In the genomic region with DNA sequence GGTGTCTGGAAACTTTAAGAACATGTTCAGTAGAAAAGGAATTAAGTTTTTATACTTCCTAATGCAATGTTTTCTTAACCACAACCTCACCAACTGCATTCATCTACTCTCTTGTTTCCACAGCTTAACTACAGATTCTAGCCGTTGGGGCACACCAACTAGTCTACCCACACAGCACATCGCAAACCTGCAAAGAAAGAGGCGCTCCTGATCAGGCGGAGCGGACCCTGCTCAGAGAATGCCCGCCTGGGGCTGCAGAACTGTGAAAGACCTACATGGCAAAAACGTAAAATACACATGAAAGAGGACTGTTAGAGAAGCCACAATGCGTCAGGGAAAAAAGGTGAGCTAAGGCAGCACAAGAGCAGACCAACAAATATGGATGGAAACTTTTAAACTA, we compare ENCODE assay signal across 24 cellular contexts.
"Had no signal": no experiment of that assay in that cellular context is flagged by ENCODE, and none has a peak within 500 bp of the region (broad histone marks: within the 10 kb centered on the region; RNA-seq: fewer than 3 reads in every experiment).

No MANE protein-coding gene starts in this region.

- H3K27me3 Mint-ChIP-seq: memory B cell; natural killer cell treated with Interleukin-12 subunit alpha and Interleukin-12 subunit beta and Interleukin-15 and Interleukin-18, amount 100 ng/mL, for 72 hours; stimulated activated memory B cell treated with anti-CD40 and anti-IgM and Interleukin-4, amounts not matched to agents 10 μg/mL and 1 μg/mL and 100 μg/mL, for 72 hours; type B pancreatic cell had no signal

- DNase-seq: colonic mucosa; dermis blood vessel endothelial cell; effector CD4-positive, alpha-beta T cell; endodermal cell; erythroblast; foreskin keratinocyte; head of caudate nucleus; kidney; left cardiac atrium; left ventricle myocardium inferior; lower lobe of right lung; midbrain; retina; spleen; stimulated activated CD4-positive, alpha-beta T cell treated with anti-CD3 and anti-CD28 coated beads, Interleukin-15, amount 100 ng/mL, for 24 hours; stimulated activated CD4-positive, alpha-beta T cell treated with anti-CD3 and anti-CD28 coated beads, Interleukin-1b, Interleukin-23, amount 100 ng/mL, for 48 hours; stimulated activated CD4-positive, alpha-beta T cell treated with anti-CD3 and anti-CD28 coated beads, Interleukin-4, amount 100 ng/mL, for 24 hours; uterus had no signal

- H3K9me3 Mint-ChIP-seq: endodermal cell; memory B cell; natural killer cell treated with Interleukin-12 subunit alpha and Interleukin-12 subunit beta and Interleukin-15 and Interleukin-18, amount 100 ng/mL, for 72 hours; stimulated activated memory B cell treated with anti-CD40 and anti-IgM and Interleukin-4, amounts not matched to agents 10 μg/mL and 1 μg/mL and 100 μg/mL, for 72 hours; type B pancreatic cell had no signal

- H3K4me1 Mint-ChIP-seq: endodermal cell; stimulated activated memory B cell treated with anti-CD40 and anti-IgM and Interleukin-4, amounts not matched to agents 10 μg/mL and 1 μg/mL and 100 μg/mL, for 72 hours had no signal

- H3K4me3 Mint-ChIP-seq: endodermal cell; memory B cell; natural killer cell treated with Interleukin-12 subunit alpha and Interleukin-12 subunit beta and Interleukin-15 and Interleukin-18, amount 100 ng/mL, for 72 hours; stimulated activated memory B cell treated with anti-CD40 and anti-IgM and Interleukin-4, amounts not matched to agents 10 μg/mL and 1 μg/mL and 100 μg/mL, for 72 hours; type B pancreatic cell had no signal

- H3K27ac Mint-ChIP-seq: endodermal cell; memory B cell; natural killer cell treated with Interleukin-12 subunit alpha and Interleukin-12 subunit beta and Interleukin-15 and Interleukin-18, amount 100 ng/mL, for 72 hours; stimulated activated memory B cell treated with anti-CD40 and anti-IgM and Interleukin-4, amounts not matched to agents 10 μg/mL and 1 μg/mL and 100 μg/mL, for 72 hours; type B pancreatic cell had no signal

- H3K4me3 ChIP-seq: colonic mucosa, hepatocyte, left ventricle myocardium inferior, lower lobe of right lung, prostate gland, spleen, uterus had no signal
